26 cellular contexts compared by ENCODE assay signal in the genomic region with DNA sequence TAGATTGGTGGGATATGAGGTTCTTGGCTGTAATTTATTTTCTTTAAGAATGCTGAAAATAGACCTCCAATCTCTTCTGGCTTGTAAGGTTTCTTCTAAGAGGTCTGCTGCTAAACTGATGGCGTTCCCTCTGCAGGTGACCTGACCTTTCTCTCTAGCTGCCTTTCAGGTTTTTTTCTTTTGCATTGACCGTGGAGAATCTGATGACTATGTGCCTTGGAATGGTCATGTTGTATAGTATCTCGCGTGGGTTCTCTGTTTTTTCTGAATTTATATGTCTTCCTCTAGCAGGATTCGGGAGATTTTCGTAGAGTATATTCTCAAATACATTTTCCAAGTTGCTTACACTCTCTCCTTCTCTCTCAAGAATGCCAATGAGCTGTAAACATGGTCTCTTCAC.
DNase-seq lines count a peak whose midpoint lies in the region; ATAC-seq and TF ChIP-seq lines count a peak whose summit lies in the region.
"Had no signal": no experiment of that assay in that cellular context is flagged by ENCODE, and none has a peak within 500 bp of the region (broad histone marks: within the 10 kb centered on the region; RNA-seq: fewer than 3 reads in every experiment).

No MANE protein-coding gene starts in this region.

- BruUV-seq in Calu3 (replicated peaks; lab: Mats Ljungman, UMichigan) (no TSS peak), HCT116 (replicated peaks; lab: Mats Ljungman, UMichigan) (no TSS peak)

- CTCF ChIA-PET in Calu3 (lab: Charles Lee) (no interaction called here), HCT116 (lab: Charles Lee) (interaction anchor here (2.4 kb wide), 1 partner anchor 84 kb away, joined by 9 read pairs; no protein-coding TSS in a partner anchor)

- no peaks in the 10 kb centered on the region for H3K27me3 Mint-ChIP-seq in Calu3 (ENCODE audit: unreplicated experiment)
- H3K27me3 Mint-ChIP-seq: CD4-positive, CD25-positive, alpha-beta regulatory T cell had no signal

- H4K20me1 ChIP-seq in HCT116 (ENCODE audit: insufficient read depth) = peaks cover 3% of the 10 kb centered on the region; the same call in 1 of the 2 replicates

- no peak for TF ChIP-seq RAD21 in HCT116 (IDR thresholded peaks at IDR 0.05; ENCODE audit: low read depth)

- no peak overlapping the region for H2AFZ ChIP-seq in HCT116 (ENCODE audit: low read depth, low read length, poor library complexity, severe bottlenecking)
- H2AFZ ChIP-seq: PC-9 had no signal

- no peaks in the 10 kb centered on the region for H3K9me3 ChIP-seq in HCT116 (ENCODE audit: control insufficient read depth in 1 of 2, insufficient read depth in 1 of 2, low read depth in 1 of 2, low read length in 2 of 2)
- H3K9me3 ChIP-seq: MG63, SJSA1 had no signal

- no peaks in the 10 kb centered on the region for H3K36me3 Mint-ChIP-seq in Calu3 (ENCODE audit: insufficient read depth, unreplicated experiment)

- no peak overlapping the region for H3K4me3 Mint-ChIP-seq in Calu3 (ENCODE audit: low read depth, unreplicated experiment)
- H3K4me3 Mint-ChIP-seq: CD4-positive, CD25-positive, alpha-beta regulatory T cell; HFFc6 had no signal

- H3K9me2 ChIP-seq in HCT116 (ENCODE audit: insufficient read depth) = no peaks in the 10 kb centered on the region

- H3K9me3 Mint-ChIP-seq in Calu3 (ENCODE audit: low read depth, unreplicated experiment) = peaks cover 3% of the 10 kb centered on the region
- H3K9me3 Mint-ChIP-seq: HFFc6 had no signal

- H3K27me3 ChIP-seq in HCT116 (ENCODE audit: insufficient read depth, low read length) = no peaks in the 10 kb centered on the region
- H3K27me3 ChIP-seq: BLaER1, MG63, SJSA1 had no signal

- peaks cover 88% of the 10 kb centered on the region for H3K79me2 ChIP-seq in HCT116 (ENCODE audit: insufficient read depth, low read length)

- H3K4me2 ChIP-seq in HCT116 (ENCODE audit: low read length) = peak overlapping the region; percentile 13
- H3K4me2 ChIP-seq: BLaER1, PC-9 had no signal

- intact Hi-C loops in Calu3 (cut with micrococcal nuclease; ENCODE audit: unreplicated experiment) = loop anchor here (10.0 kb wide), 1 partner anchor 88 kb away; no protein-coding TSS in a partner anchor
- intact Hi-C loops in HCT116 (cut with micrococcal nuclease) = no loop called here

- no peak overlapping the region for H3K4me3 ChIP-seq in HCT116 (replicated peaks in 1 of 2; ENCODE audit: low read depth in 1 of 2, low read length in 2 of 2)
- H3K4me3 ChIP-seq: BLaER1, MG63, PC-9, SJSA1 had no signal

- H3K9ac ChIP-seq in HCT116 (ENCODE audit: low read length) = no peak overlapping the region
- H3K9ac ChIP-seq: BLaER1 had no signal

- no peak for TF ChIP-seq CTCF in Calu3 (IDR thresholded peaks at IDR 0.05; ENCODE audit: unreplicated experiment)
- TF ChIP-seq CTCF in HCT116 (IDR thresholded peaks at IDR 0.05 in 2 of 3, conservative IDR thresholded peaks at IDR 0.05 in 1 of 3; ENCODE audit: borderline replicate concordance in 1 of 3, insufficient read depth in 1 of 3, low read depth in 2 of 3, low read length in 2 of 3) = no peak
- no peak for TF ChIP-seq CTCF in GM13976 (IDR thresholded peaks at IDR 0.05; ENCODE audit: borderline replicate concordance, control extremely low read depth, extremely low read depth, insufficient read depth, missing control alignments)

- POLR2A ChIA-PET in HCT116 (lab: Charles Lee) = no interaction called here

- DNase-seq in Calu3 = no peak
- DNase-seq in HCT116 (ENCODE audit: low read depth, low spot score) = no peak
- peak; percentile 40 for DNase-seq in renal cortical epithelial cell (ENCODE audit: low read depth)
- DNase-seq in GM13976 (ENCODE audit: low spot score) = no peak
- DNase-seq in RKO (ENCODE audit: low spot score) = no peak
- DNase-seq: CD4-positive, CD25-positive, alpha-beta regulatory T cell; DMS79; EL; H7; HFFc6; KG1; MG63; NCI-H1105 treated with DMSO at 0.1 percent for 48 hours; NCI-H146; NCI-H2029; NCI-H446; NCI-H524 treated with DMSO at 0.1 percent for 48 hours; NCI-H774; NK-92 treated with Interleukin-12 subunit alpha and Interleukin-12 subunit beta, amount 100 ng/mL, for 24 hours; Right ventricle myocardium superior; RPMI8226 had no signal

- peaks cover 27 to 30% of the 10 kb centered on the region in 2 experiments for H3K4me1 ChIP-seq in HCT116 (ENCODE audit: control insufficient read depth in 1 of 2, insufficient read depth in 2 of 2, low read length in 2 of 2)
- H3K4me1 ChIP-seq: BLaER1, SJSA1 had no signal

- RAD21 ChIA-PET in HCT116 (lab: Charles Lee; ENCODE audit: low non-redundant PET in 1 of 2, low total read pairs in 2 of 2, uncharacterized antibody in 2 of 2, unreplicated experiment in 2 of 2) = no interaction called here

- peaks cover 36% of the 10 kb centered on the region for H3K4me1 Mint-ChIP-seq in Calu3 (ENCODE audit: low read depth, unreplicated experiment)

- TF ChIP-seq POLR2A in HCT116 (IDR thresholded peaks at IDR 0.05; ENCODE audit: borderline replicate concordance, extremely low read depth, insufficient read depth, insufficient read length) = no peak

- in situ Hi-C loops in GM13976 (cut with MboI; ENCODE audit: low sequenced_read_pairs, unreplicated experiment) = no loop called here

- no peak for ATAC-seq in HCT116
- ATAC-seq in esophagus mucosa = peak; percentile 74
- ATAC-seq in GM21515 (IDR thresholded peaks at IDR 0.05; ENCODE audit: unreplicated experiment) = no peak

- H3K27ac ChIP-seq in HCT116 (ENCODE audit: low read depth, low read length) = no peak overlapping the region
- H3K27ac ChIP-seq: BLaER1, PC-9, SJSA1 had no signal

- H3K27ac Mint-ChIP-seq in Calu3 (ENCODE audit: unreplicated experiment) = peak overlapping the region; percentile 9
- H3K27ac Mint-ChIP-seq: CD4-positive, CD25-positive, alpha-beta regulatory T cell; HFFc6 had no signal

- H3K36me3 ChIP-seq in HCT116 (ENCODE audit: control insufficient read depth in 1 of 2, insufficient read depth in 2 of 2, low read length in 2 of 2) = no peaks in the 10 kb centered on the region
- H3K36me3 ChIP-seq: MG63, SJSA1 had no signal

TF ChIP-seq in HCT116, 20 proteins besides CTCF, POLR2A, EP300 and RAD21:
- TF ChIP-seq CBX3 (IDR thresholded peaks at IDR 0.05; ENCODE audit: low read depth) (no peak), REST (IDR thresholded peaks at IDR 0.05; ENCODE audit: low read depth) (no peak)
